11 cellular contexts compared by ENCODE assay signal in genomic region chrX:106791495-106791894, GRCh38. TPM values are rescaled to one million over a fixed set of nuclear protein-coding genes. Genes with fewer than 3 reads are reported as not detected.
DNase-seq lines count a peak whose midpoint lies in the region; ATAC-seq, FAIRE-seq and TF ChIP-seq lines count a peak whose summit lies in the region.
"Had no signal": no experiment of that assay in that cellular context is flagged by ENCODE, and none has a peak within 500 bp of the region (broad histone marks: within the 10 kb centered on the region; RNA-seq: fewer than 3 reads in every experiment).

No MANE protein-coding gene starts in this region.

- no peaks in the 10 kb centered on the region for H3K9me3 Mint-ChIP-seq in GM23338

- no peaks in the 10 kb centered on the region for H3K36me3 Mint-ChIP-seq in GM23338 (ENCODE audit: low read depth)

- H3K4me3 Mint-ChIP-seq in GM23338: no peak overlapping the region

- WGBS in hepatocyte (ENCODE audit: low lambda C conversion rate, missing lambda C conversion rate): 41% methylated on average over 1 of the region's 1 CpG

- no peaks in the 10 kb centered on the region for H3K4me1 Mint-ChIP-seq in GM23338

- H3K79me2 ChIP-seq in GM23338 (replicated peaks; ENCODE audit: insufficient read depth): no peaks in the 10 kb centered on the region
- no peaks in the 10 kb centered on the region for H3K79me2 ChIP-seq in hepatocyte

- H3K27me3 ChIP-seq in GM23338 (ENCODE audit: insufficient read depth): no peaks in the 10 kb centered on the region
- H3K27me3 ChIP-seq in hepatocyte: no peaks in the 10 kb centered on the region

- ATAC-seq in GM23338: no peak
- ATAC-seq in GM19035 (IDR thresholded peaks at IDR 0.05; ENCODE audit: unreplicated experiment): no peak
- ATAC-seq: sciatic nerve had no signal

- H3K9me2 ChIP-seq in GM23338 (ENCODE audit: insufficient read depth) (no peaks in the 10 kb centered on the region), hepatocyte (replicated peaks; ENCODE audit: insufficient read depth) (no peaks in the 10 kb centered on the region)

- no peak overlapping the region for H3K27ac Mint-ChIP-seq in GM23338

- no peaks in the 10 kb centered on the region for H3K27me3 Mint-ChIP-seq in GM23338 (ENCODE audit: insufficient read depth, low read depth, poor library complexity)

- peak; percentile 2 for DNase-seq in AG09309 (ENCODE audit: low read depth)
- no peak for DNase-seq in GM23338 (ENCODE audit: low spot score)
- DNase-seq in hepatocyte (ENCODE audit: low spot score): no peak
- no peak for DNase-seq in NCI-H146 treated with DMSO at 0.1 percent for 48 hours (lab: John Stamatoyannopoulos, UW; ENCODE audit: unreplicated experiment)
- DNase-seq in NOMO-1 treated with DMSO at 0.1 percent for 48 hours (lab: John Stamatoyannopoulos, UW; ENCODE audit: unreplicated experiment): no peak
- DNase-seq in activated T-cell treated with anti-CD3 and anti-CD28 coated beads, Interleukin-2, amount 50 U/mL, for 1 hour: no peak
- DNase-seq: NCI-H1417 treated with DMSO at 0.1 percent for 48 hours had no signal

- no peaks in the 10 kb centered on the region for H3K36me3 ChIP-seq in GM23338 (ENCODE audit: insufficient read depth)
- no peaks in the 10 kb centered on the region for H3K36me3 ChIP-seq in hepatocyte (replicated peaks; ENCODE audit: insufficient read depth, low read depth)

- no peak overlapping the region for H2AFZ ChIP-seq in GM23338
- no peak overlapping the region for H2AFZ ChIP-seq in hepatocyte

- no peaks in the 10 kb centered on the region for H3K4me1 ChIP-seq in GM23338 (ENCODE audit: insufficient read depth)
- H3K4me1 ChIP-seq in hepatocyte (ENCODE audit: insufficient read depth): no peaks in the 10 kb centered on the region

- H3K4me2 ChIP-seq in GM23338: no peak overlapping the region
- no peak overlapping the region for H3K4me2 ChIP-seq in hepatocyte

- H3K27ac ChIP-seq in GM23338 (ENCODE audit: low read depth) (no peak overlapping the region), hepatocyte (no peak overlapping the region)

- H3F3A ChIP-seq in GM23338 (replicated peaks; ENCODE audit: low read depth): no peaks in the 10 kb centered on the region

- peak; percentile 34 for TF ChIP-seq CTCF in AG09309 (IDR thresholded peaks at IDR 0.05; ENCODE audit: control insufficient read depth, insufficient read depth, low read depth, low read length, missing control alignments)
- TF ChIP-seq CTCF in GM23338 (conservative IDR thresholded peaks at IDR 0.05; ENCODE audit: low read depth in 2 of 2): peak; percentile 35 to 47
- TF ChIP-seq CTCF in hepatocyte (IDR thresholded peaks at IDR 0.05; ENCODE audit: poor library complexity): peak; percentile 49

- H4K20me1 ChIP-seq in GM23338 (replicated peaks; ENCODE audit: insufficient read depth) (no peaks in the 10 kb centered on the region), hepatocyte (ENCODE audit: insufficient read depth, poor library complexity, severe bottlenecking) (no peaks in the 10 kb centered on the region)

- FAIRE-seq in TTC549 (lab: Jason Lieb, UNC): peak; percentile 68
- FAIRE-seq: keratinocyte had no signal

- H3K4me3 ChIP-seq in AG09309 (ENCODE audit: control insufficient read depth, low read depth, low read length) (no peak overlapping the region), GM23338 (no peak overlapping the region), hepatocyte (no peak overlapping the region)

- H3K9me3 ChIP-seq in hepatocyte (ENCODE audit: low read depth): no peaks in the 10 kb centered on the region

TF ChIP-seq in GM23338, 12 proteins besides CTCF, POLR2A, EP300 and RAD21 (continues in another document):
- TF ChIP-seq EZH2phosphoT487 (IDR thresholded peaks at IDR 0.05; ENCODE audit: unreplicated experiment): no peak
- TF ChIP-seq EZH2 (IDR thresholded peaks at IDR 0.05; ENCODE audit: low read depth, unreplicated experiment): no peak
- no peak for TF ChIP-seq NANOG (IDR thresholded peaks at IDR 0.05; ENCODE audit: borderline replicate concordance)
- TF ChIP-seq ZNF331 (CRISPR knock-in tag; IDR thresholded peaks at IDR 0.05; ENCODE audit: low read depth): no peak
- TF ChIP-seq CREB1 (CRISPR knock-in tag; IDR thresholded peaks at IDR 0.05; ENCODE audit: low read depth): no peak
- TF ChIP-seq ETS1 (IDR thresholded peaks at IDR 0.05): no peak
- no peak for TF ChIP-seq POLR2AphosphoS5 (IDR thresholded peaks at IDR 0.05; ENCODE audit: low read depth)
- no peak for TF ChIP-seq REST (IDR thresholded peaks at IDR 0.05; ENCODE audit: unreplicated experiment)
- TF ChIP-seq JUNB (IDR thresholded peaks at IDR 0.05; ENCODE audit: unreplicated experiment): no peak

RNA-seq across cellular contexts. Expression of gene TBC1D8B, which starts 11.0 kb away (rescaled TPM):
- 6.5 and 7.6 TPM in 2 replicates for total RNA-seq in GM23338 (2014; rRNA removed; shearing (Covaris generic))
- polyA plus RNA-seq in GM23338 (2016; fragmentation: Nextera tagmentation; extraction: Ambion mirVana) (4.0 and 5.5 TPM in 2 replicates), hepatocyte (6.4 and 9.8 TPM in 2 replicates)
- 14.6 and 15.6 TPM in 2 replicates for total RNA-seq in hepatocyte
